Comparison of ENCODE assay signal across 2 cellular contexts in the genomic region with DNA sequence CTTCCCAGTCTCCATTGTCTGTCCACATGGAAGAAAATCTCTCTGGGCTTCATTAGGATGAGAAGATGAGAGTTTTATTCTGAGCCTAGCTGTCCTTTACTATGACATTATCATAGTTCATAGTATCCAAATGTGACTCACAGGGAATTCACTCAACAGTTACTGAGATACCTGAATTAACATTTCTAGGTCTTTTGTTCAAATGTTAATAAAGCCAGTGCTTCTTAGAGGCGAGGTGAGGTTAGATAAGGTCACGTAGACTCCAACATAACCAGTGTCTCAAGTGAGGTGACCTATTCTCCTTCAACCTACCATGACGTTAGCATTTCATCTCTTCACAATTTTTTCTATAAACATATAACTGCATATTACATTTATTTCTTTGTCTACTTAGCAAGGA.
TF ChIP-seq lines count a peak whose summit lies in the region.

No MANE protein-coding gene starts in this region.

TF ChIP-seq in GM23338, 12 proteins besides CTCF, POLR2A, EP300 and RAD21 (continued from another document):
- TF ChIP-seq, protein P1, sequence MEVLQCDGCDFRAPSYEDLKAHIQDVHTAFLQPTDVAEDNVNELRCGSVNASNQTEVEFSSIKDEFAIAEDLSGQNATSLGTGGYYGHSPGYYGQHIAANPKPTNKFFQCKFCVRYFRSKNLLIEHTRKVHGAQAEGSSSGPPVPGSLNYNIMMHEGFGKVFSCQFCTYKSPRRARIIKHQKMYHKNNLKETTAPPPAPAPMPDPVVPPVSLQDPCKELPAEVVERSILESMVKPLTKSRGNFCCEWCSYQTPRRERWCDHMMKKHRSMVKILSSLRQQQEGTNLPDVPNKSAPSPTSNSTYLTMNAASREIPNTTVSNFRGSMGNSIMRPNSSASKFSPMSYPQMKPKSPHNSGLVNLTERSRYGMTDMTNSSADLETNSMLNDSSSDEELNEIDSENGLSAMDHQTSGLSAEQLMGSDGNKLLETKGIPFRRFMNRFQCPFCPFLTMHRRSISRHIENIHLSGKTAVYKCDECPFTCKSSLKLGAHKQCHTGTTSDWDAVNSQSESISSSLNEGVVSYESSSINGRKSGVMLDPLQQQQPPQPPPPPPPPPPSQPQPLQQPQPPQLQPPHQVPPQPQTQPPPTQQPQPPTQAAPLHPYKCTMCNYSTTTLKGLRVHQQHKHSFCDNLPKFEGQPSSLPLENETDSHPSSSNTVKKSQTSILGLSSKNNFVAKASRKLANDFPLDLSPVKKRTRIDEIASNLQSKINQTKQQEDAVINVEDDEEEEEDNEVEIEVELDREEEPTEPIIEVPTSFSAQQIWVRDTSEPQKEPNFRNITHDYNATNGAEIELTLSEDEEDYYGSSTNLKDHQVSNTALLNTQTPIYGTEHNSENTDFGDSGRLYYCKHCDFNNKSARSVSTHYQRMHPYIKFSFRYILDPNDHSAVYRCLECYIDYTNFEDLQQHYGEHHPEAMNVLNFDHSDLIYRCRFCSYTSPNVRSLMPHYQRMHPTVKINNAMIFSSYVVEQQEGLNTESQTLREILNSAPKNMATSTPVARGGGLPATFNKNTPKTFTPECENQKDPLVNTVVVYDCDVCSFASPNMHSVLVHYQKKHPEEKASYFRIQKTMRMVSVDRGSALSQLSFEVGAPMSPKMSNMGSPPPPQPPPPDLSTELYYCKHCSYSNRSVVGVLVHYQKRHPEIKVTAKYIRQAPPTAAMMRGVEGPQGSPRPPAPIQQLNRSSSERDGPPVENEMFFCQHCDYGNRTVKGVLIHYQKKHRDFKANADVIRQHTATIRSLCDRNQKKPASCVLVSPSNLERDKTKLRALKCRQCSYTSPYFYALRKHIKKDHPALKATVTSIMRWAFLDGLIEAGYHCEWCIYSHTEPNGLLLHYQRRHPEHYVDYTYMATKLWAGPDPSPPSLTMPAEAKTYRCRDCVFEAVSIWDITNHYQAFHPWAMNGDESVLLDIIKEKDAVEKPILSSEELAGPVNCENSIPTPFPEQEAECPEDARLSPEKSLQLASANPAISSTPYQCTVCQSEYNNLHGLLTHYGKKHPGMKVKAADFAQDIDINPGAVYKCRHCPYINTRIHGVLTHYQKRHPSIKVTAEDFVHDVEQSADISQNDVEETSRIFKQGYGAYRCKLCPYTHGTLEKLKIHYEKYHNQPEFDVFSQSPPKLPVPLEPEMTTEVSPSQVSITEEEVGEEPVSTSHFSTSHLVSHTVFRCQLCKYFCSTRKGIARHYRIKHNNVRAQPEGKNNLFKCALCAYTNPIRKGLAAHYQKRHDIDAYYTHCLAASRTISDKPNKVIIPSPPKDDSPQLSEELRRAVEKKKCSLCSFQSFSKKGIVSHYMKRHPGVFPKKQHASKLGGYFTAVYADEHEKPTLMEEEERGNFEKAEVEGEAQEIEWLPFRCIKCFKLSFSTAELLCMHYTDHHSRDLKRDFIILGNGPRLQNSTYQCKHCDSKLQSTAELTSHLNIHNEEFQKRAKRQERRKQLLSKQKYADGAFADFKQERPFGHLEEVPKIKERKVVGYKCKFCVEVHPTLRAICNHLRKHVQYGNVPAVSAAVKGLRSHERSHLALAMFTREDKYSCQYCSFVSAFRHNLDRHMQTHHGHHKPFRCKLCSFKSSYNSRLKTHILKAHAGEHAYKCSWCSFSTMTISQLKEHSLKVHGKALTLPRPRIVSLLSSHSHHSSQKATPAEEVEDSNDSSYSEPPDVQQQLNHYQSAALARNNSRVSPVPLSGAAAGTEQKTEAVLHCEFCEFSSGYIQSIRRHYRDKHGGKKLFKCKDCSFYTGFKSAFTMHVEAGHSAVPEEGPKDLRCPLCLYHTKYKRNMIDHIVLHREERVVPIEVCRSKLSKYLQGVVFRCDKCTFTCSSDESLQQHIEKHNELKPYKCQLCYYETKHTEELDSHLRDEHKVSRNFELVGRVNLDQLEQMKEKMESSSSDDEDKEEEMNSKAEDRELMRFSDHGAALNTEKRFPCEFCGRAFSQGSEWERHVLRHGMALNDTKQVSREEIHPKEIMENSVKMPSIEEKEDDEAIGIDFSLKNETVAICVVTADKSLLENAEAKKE (CRISPR knock-in tag; IDR thresholded peaks at IDR 0.05) = 0 out of 2 replicates have a peak, but pooled peaks have one; percentile 61

TF ChIP-seq in WTC11, 78 proteins besides CTCF, POLR2A, EP300 and RAD21 (continued from another document):
- TF ChIP-seq, protein P2, sequence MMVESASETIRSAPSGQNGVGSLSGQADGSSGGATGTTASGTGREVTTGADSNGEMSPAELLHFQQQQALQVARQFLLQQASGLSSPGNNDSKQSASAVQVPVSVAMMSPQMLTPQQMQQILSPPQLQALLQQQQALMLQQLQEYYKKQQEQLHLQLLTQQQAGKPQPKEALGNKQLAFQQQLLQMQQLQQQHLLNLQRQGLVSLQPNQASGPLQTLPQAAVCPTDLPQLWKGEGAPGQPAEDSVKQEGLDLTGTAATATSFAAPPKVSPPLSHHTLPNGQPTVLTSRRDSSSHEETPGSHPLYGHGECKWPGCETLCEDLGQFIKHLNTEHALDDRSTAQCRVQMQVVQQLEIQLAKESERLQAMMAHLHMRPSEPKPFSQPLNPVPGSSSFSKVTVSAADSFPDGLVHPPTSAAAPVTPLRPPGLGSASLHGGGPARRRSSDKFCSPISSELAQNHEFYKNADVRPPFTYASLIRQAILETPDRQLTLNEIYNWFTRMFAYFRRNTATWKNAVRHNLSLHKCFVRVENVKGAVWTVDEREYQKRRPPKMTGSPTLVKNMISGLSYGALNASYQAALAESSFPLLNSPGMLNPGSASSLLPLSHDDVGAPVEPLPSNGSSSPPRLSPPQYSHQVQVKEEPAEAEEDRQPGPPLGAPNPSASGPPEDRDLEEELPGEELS (CRISPR knock-in tag; IDR thresholded peaks at IDR 0.05) = no peak
- no peak for TF ChIP-seq ZNF138 (CRISPR knock-in tag; conservative IDR thresholded peaks at IDR 0.05)
- TF ChIP-seq SP1 (CRISPR knock-in tag; conservative IDR thresholded peaks at IDR 0.05) = no peak
- TF ChIP-seq SMAD4 (CRISPR knock-in tag; IDR thresholded peaks at IDR 0.05) = no peak
- TF ChIP-seq KAT7 (CRISPR knock-in tag; IDR thresholded peaks at IDR 0.05; ENCODE audit: borderline replicate concordance) = no peak
- TF ChIP-seq ZNF263 (CRISPR knock-in tag; IDR thresholded peaks at IDR 0.05; ENCODE audit: low read depth) = no peak
- TF ChIP-seq, protein P3, sequence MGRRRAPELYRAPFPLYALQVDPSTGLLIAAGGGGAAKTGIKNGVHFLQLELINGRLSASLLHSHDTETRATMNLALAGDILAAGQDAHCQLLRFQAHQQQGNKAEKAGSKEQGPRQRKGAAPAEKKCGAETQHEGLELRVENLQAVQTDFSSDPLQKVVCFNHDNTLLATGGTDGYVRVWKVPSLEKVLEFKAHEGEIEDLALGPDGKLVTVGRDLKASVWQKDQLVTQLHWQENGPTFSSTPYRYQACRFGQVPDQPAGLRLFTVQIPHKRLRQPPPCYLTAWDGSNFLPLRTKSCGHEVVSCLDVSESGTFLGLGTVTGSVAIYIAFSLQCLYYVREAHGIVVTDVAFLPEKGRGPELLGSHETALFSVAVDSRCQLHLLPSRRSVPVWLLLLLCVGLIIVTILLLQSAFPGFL (CRISPR knock-in tag; IDR thresholded peaks at IDR 0.05; ENCODE audit: borderline replicate concordance) = no peak
- TF ChIP-seq, protein P4, sequence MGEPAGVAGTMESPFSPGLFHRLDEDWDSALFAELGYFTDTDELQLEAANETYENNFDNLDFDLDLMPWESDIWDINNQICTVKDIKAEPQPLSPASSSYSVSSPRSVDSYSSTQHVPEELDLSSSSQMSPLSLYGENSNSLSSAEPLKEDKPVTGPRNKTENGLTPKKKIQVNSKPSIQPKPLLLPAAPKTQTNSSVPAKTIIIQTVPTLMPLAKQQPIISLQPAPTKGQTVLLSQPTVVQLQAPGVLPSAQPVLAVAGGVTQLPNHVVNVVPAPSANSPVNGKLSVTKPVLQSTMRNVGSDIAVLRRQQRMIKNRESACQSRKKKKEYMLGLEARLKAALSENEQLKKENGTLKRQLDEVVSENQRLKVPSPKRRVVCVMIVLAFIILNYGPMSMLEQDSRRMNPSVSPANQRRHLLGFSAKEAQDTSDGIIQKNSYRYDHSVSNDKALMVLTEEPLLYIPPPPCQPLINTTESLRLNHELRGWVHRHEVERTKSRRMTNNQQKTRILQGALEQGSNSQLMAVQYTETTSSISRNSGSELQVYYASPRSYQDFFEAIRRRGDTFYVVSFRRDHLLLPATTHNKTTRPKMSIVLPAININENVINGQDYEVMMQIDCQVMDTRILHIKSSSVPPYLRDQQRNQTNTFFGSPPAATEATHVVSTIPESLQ (CRISPR knock-in tag; IDR thresholded peaks at IDR 0.05) = no peak
- TF ChIP-seq, protein P5, sequence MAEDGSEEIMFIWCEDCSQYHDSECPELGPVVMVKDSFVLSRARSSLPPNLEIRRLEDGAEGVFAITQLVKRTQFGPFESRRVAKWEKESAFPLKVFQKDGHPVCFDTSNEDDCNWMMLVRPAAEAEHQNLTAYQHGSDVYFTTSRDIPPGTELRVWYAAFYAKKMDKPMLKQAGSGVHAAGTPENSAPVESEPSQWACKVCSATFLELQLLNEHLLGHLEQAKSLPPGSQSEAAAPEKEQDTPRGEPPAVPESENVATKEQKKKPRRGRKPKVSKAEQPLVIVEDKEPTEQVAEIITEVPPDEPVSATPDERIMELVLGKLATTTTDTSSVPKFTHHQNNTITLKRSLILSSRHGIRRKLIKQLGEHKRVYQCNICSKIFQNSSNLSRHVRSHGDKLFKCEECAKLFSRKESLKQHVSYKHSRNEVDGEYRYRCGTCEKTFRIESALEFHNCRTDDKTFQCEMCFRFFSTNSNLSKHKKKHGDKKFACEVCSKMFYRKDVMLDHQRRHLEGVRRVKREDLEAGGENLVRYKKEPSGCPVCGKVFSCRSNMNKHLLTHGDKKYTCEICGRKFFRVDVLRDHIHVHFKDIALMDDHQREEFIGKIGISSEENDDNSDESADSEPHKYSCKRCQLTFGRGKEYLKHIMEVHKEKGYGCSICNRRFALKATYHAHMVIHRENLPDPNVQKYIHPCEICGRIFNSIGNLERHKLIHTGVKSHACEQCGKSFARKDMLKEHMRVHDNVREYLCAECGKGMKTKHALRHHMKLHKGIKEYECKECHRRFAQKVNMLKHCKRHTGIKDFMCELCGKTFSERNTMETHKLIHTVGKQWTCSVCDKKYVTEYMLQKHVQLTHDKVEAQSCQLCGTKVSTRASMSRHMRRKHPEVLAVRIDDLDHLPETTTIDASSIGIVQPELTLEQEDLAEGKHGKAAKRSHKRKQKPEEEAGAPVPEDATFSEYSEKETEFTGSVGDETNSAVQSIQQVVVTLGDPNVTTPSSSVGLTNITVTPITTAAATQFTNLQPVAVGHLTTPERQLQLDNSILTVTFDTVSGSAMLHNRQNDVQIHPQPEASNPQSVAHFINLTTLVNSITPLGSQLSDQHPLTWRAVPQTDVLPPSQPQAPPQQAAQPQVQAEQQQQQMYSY (CRISPR knock-in tag; IDR thresholded peaks at IDR 0.05) = no peak
